In genomic region chr7:50363327-50364060, GRCh38 we compare ENCODE assay signal across 15 cellular contexts. TPM values are rescaled to one million over a fixed set of nuclear protein-coding genes. Genes with fewer than 3 reads are reported as not detected.
DNase-seq lines count a peak whose midpoint lies in the region; ATAC-seq lines count a peak whose summit lies in the region.
"Had no signal": no experiment of that assay in that cellular context is flagged by ENCODE, and none has a peak within 500 bp of the region (broad histone marks: within the 10 kb centered on the region; RNA-seq: fewer than 3 reads in every experiment).

No MANE protein-coding gene starts in this region.

- peak overlapping the region; percentile 13 for H3K4me3 ChIP-seq in effector memory CD4-positive, alpha-beta T cell (ENCODE audit: insufficient read depth, low read depth, low read length, poor library complexity, severe bottlenecking)
- H3K4me3 ChIP-seq: breast epithelium, right lobe of liver, uterus had no signal

- H3K27me3 ChIP-seq in effector memory CD4-positive, alpha-beta T cell (replicated peaks; ENCODE audit: control insufficient read depth, insufficient read depth, low read length, poor library complexity, severe bottlenecking) = no peaks in the 10 kb centered on the region
- H3K27me3 ChIP-seq: breast epithelium, right lobe of liver, uterus had no signal

- H3K4me3 Mint-ChIP-seq in activated T-cell treated with anti-CD3 and anti-CD28 coated beads, Interleukin-2, amount 50 U/mL, for 4 hours = peak overlapping the region; percentile 45
- H3K4me3 Mint-ChIP-seq in stimulated activated naive CD8-positive, alpha-beta T cell treated with anti-CD3 and anti-CD28 coated beads, Interleukin-15, amount 100 ng/mL, for 72 hours = peak overlapping the region; percentile 69 to 77

- peak overlapping the region; percentile 99 to 100 for H3K27ac Mint-ChIP-seq in stimulated activated naive CD8-positive, alpha-beta T cell treated with anti-CD3 and anti-CD28 coated beads, Interleukin-15, amount 100 ng/mL, for 72 hours

- no peak for DNase-seq in activated T-cell treated with anti-CD3 and anti-CD28 coated beads, Interleukin-2, amount 50 U/mL, for 4 hours
- no peak for DNase-seq in activated T-cell treated with anti-CD3 and anti-CD28 coated beads for 4 hours
- DNase-seq in T-helper 22 cell (ENCODE audit: low read depth) = peak; percentile 55
- peak in 2 of 3 donors; percentile 39 to 41 for DNase-seq in effector memory CD4-positive, alpha-beta T cell
- peak in 1 of 2 donors; percentile 64 for DNase-seq in stimulated activated naive CD8-positive, alpha-beta T cell treated with anti-CD3 and anti-CD28 coated beads, Interleukin-15, amount 100 ng/mL, for 72 hours
- DNase-seq in Kasumi-1 (lab: John Stamatoyannopoulos, UW) = no peak
- no peak for DNase-seq in stimulated activated CD4-positive, alpha-beta T cell treated with anti-CD3 and anti-CD28 coated beads, Interleukin-12 subunit alpha, Interleukin-12 subunit beta, amount 100 ng/mL, for 4 hours
- DNase-seq: ACHN, GDM1, right lobe of liver, uterus had no signal

- peaks cover 86% of the 10 kb centered on the region for H3K4me1 ChIP-seq in effector memory CD4-positive, alpha-beta T cell (ENCODE audit: control insufficient read depth, insufficient read depth, low read length, poor library complexity, severe bottlenecking)
- H3K4me1 ChIP-seq: breast epithelium, right lobe of liver, uterus had no signal

- no peaks in the 10 kb centered on the region for H3K9me3 ChIP-seq in effector memory CD4-positive, alpha-beta T cell (ENCODE audit: control insufficient read depth, low read length)
- H3K9me3 ChIP-seq: right lobe of liver, uterus had no signal

- H3K27me3 Mint-ChIP-seq in activated T-cell treated with anti-CD3 and anti-CD28 coated beads, Interleukin-2, amount 50 U/mL, for 4 hours (ENCODE audit: low read depth) = no peaks in the 10 kb centered on the region
- H3K27me3 Mint-ChIP-seq in stimulated activated naive CD8-positive, alpha-beta T cell treated with anti-CD3 and anti-CD28 coated beads, Interleukin-15, amount 100 ng/mL, for 72 hours = no peaks in the 10 kb centered on the region

- no peaks in the 10 kb centered on the region for H3K9me3 Mint-ChIP-seq in activated T-cell treated with anti-CD3 and anti-CD28 coated beads, Interleukin-2, amount 50 U/mL, for 4 hours
- H3K9me3 Mint-ChIP-seq in stimulated activated naive CD8-positive, alpha-beta T cell treated with anti-CD3 and anti-CD28 coated beads, Interleukin-15, amount 100 ng/mL, for 72 hours = peaks cover 0 to 5% of the 10 kb centered on the region in 2 donors

- peak overlapping the region; percentile 94 for H3K27ac ChIP-seq in effector memory CD4-positive, alpha-beta T cell (ENCODE audit: insufficient read depth, low read length, poor library complexity, severe bottlenecking)
- H3K27ac ChIP-seq: right lobe of liver, uterus, VCaP had no signal

- no peak for ATAC-seq in activated T-cell treated with anti-CD3 and anti-CD28 coated beads, Interleukin-2, amount 50 U/mL, for 4 hours
- ATAC-seq in stimulated activated naive CD8-positive, alpha-beta T cell treated with anti-CD3 and anti-CD28 coated beads, Interleukin-15, amount 100 ng/mL, for 72 hours = peak; percentile 36
- no peak for ATAC-seq in HG02623 (IDR thresholded peaks at IDR 0.05; ENCODE audit: unreplicated experiment)
- ATAC-seq: HepG2 had no signal

- H3K4me1 Mint-ChIP-seq in activated T-cell treated with anti-CD3 and anti-CD28 coated beads, Interleukin-2, amount 50 U/mL, for 4 hours (ENCODE audit: low read depth) = peaks cover 98% of the 10 kb centered on the region
- H3K4me1 Mint-ChIP-seq in stimulated activated naive CD8-positive, alpha-beta T cell treated with anti-CD3 and anti-CD28 coated beads, Interleukin-15, amount 100 ng/mL, for 72 hours = peaks cover 100% of the 10 kb centered on the region

- H3K36me3 ChIP-seq in effector memory CD4-positive, alpha-beta T cell (ENCODE audit: control insufficient read depth, insufficient read depth, low read length) = peaks cover 43% of the 10 kb centered on the region
- H3K36me3 ChIP-seq: breast epithelium, right lobe of liver, uterus had no signal

- peaks cover 62% of the 10 kb centered on the region for H3K36me3 Mint-ChIP-seq in activated T-cell treated with anti-CD3 and anti-CD28 coated beads, Interleukin-2, amount 50 U/mL, for 4 hours (ENCODE audit: insufficient read depth)

RNA-seq across cellular contexts. Expression of gene IKZF1, which starts 59.0 kb away (rescaled TPM):
- 100 to 1,000 TPM; 168 to 229 (median 228) TPM for total RNA-seq in activated T-cell treated with anti-CD3 and anti-CD28 coated beads, Interleukin-2, amount 50 U/mL, for 4 hours
- total RNA-seq: HepG2 had no signal

Comparison
In these comparisons a context has a peak if more than half of its experiments do, and no peak if none do; other contexts are left out.
1. DNase-seq: peak in T-helper 22 cell (single experiment) and effector memory CD4-positive, alpha-beta T cell (2 of 3); none in activated T-cell treated with anti-CD3 and anti-CD28 coated beads, Interleukin-2, amount 50 U/mL, for 4 hours (single experiment), activated T-cell treated with anti-CD3 and anti-CD28 coated beads for 4 hours (single experiment), Kasumi-1 (0 of 2) and stimulated activated CD4-positive, alpha-beta T cell treated with anti-CD3 and anti-CD28 coated beads, Interleukin-12 subunit alpha, Interleukin-12 subunit beta, amount 100 ng/mL, for 4 hours (single experiment).